13 cellular contexts compared by ENCODE assay signal in the genomic region with DNA sequence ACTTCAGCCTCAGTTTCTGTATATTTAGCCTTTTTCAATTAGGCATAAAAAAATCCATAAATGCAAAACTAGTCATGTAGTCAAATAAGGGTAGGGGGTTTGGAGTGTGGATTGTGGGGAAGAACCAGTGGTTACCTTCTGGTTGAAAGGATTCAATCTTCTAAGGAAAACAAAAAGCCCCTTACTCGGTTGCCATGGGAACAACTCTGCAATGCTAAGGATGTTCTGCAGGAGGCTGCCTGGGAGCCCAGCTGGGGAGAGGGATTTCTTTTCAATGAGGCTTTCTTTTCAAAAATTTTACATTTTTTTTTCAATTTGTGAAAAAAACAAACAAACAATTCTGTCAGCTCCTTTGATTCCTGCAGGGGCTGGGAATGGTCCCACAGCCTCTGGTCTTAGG.
DNase-seq lines count a peak whose midpoint lies in the region; TF ChIP-seq lines count a peak whose summit lies in the region.
"Had no signal": no experiment of that assay in that cellular context is flagged by ENCODE, and none has a peak within 500 bp of the region (broad histone marks: within the 10 kb centered on the region; RNA-seq: fewer than 3 reads in every experiment).

No MANE protein-coding gene starts in this region.

- intact Hi-C loops in esophagus squamous epithelium (cut with DNase I), result no loop called here

- H3K36me3 ChIP-seq in HUES64 (ENCODE audit: insufficient read depth, low read length) (no peaks in the 10 kb centered on the region), ectodermal cell (ENCODE audit: control insufficient read depth, insufficient read depth, low read length) (no peaks in the 10 kb centered on the region), esophagus squamous epithelium (no peaks in the 10 kb centered on the region)
- H3K36me3 ChIP-seq: BE2C had no signal

- H3K4me1 ChIP-seq in HUES64 (ENCODE audit: insufficient read depth, low read length), result peaks cover 19% of the 10 kb centered on the region
- H3K4me1 ChIP-seq in ectodermal cell (ENCODE audit: control insufficient read depth, insufficient read depth, low read length), result peaks cover 24% of the 10 kb centered on the region
- H3K4me1 ChIP-seq in esophagus squamous epithelium, result no peaks in the 10 kb centered on the region
- H3K4me1 ChIP-seq: BE2C had no signal

- peak overlapping the region; percentile 21; the same call in 1 of the 2 replicates for H3K27ac ChIP-seq in HUES64 (ENCODE audit: low read depth, low read length)
- peak overlapping the region; percentile 45 for H3K27ac ChIP-seq in ectodermal cell (ENCODE audit: insufficient read depth, low read depth, low read length, poor library complexity, severe bottlenecking)
- no peak overlapping the region for H3K27ac ChIP-seq in esophagus squamous epithelium

- no peak overlapping the region for H3K9ac ChIP-seq in HUES64 (ENCODE audit: low read depth, low read length)

- 0% methylated on average over 1 of the region's 1 CpG for WGBS in HUES64
- 11 to 35% methylated on average over 1 of the region's 1 CpG for WGBS in ectodermal cell, 2 experiments
- 31 to 33% methylated on average over 1 of the region's 1 CpG for WGBS in esophagus squamous epithelium, 2 donors

- DNase-seq in iPS-NIHi11 (ENCODE audit: low spot score) (peak; percentile 76), pons (ENCODE audit: low spot score) (peak; percentile 19), NCI-H1105 treated with DMSO at 0.1 percent for 48 hours (lab: John Stamatoyannopoulos, UW) (no peak), DMS114 treated with DMSO at 0.1 percent for 48 hours (lab: John Stamatoyannopoulos, UW; ENCODE audit: unreplicated experiment) (no peak), esophagus squamous epithelium (lab: John Stamatoyannopoulos, UW) (no peak)
- DNase-seq: BE2C; CD4-positive, alpha-beta memory T cell; DND-41; GF-D8; NCI-H2029; NCI-H526 had no signal

- no peak for TF ChIP-seq CTCF in esophagus squamous epithelium (IDR thresholded peaks at IDR 0.05)

- H3K27me3 ChIP-seq in HUES64 (ENCODE audit: insufficient read depth, low read length) (no peaks in the 10 kb centered on the region), ectodermal cell (ENCODE audit: control insufficient read depth, insufficient read depth, low read length, poor library complexity, severe bottlenecking) (no peaks in the 10 kb centered on the region), esophagus squamous epithelium (peaks cover 0 to 10% (median 0%) of the 10 kb centered on the region in 4 donors)

- H3K4me3 ChIP-seq in HUES64 (ENCODE audit: low read length) (no peak overlapping the region), ectodermal cell (ENCODE audit: insufficient read depth, low read depth, low read length) (no peak overlapping the region), esophagus squamous epithelium (no peak overlapping the region)

- H3K9me3 ChIP-seq in HUES64 (ENCODE audit: insufficient read depth, low read depth, low read length) (no peaks in the 10 kb centered on the region), ectodermal cell (ENCODE audit: control insufficient read depth, low read length) (no peaks in the 10 kb centered on the region), esophagus squamous epithelium (no peaks in the 10 kb centered on the region)
- H3K9me3 ChIP-seq: BE2C had no signal

- no peak for TF ChIP-seq POLR2A in esophagus squamous epithelium (IDR thresholded peaks at IDR 0.05)

Comparison
In these comparisons a context has a peak if more than half of its experiments do, and no peak if none do; other contexts are left out.
1. H3K27ac ChIP-seq: peak in HUES64 (single experiment) and ectodermal cell (single experiment); none in esophagus squamous epithelium (0 of 4).
2. DNase-seq: peak in iPS-NIHi11 (single experiment) and pons (single experiment); none in NCI-H1105 treated with DMSO at 0.1 percent for 48 hours (single experiment), DMS114 treated with DMSO at 0.1 percent for 48 hours (single experiment) and esophagus squamous epithelium (single experiment).